ENCODE assay signal across 31 cellular contexts in genomic region chr6:165548450-165548849, GRCh38.
DNase-seq lines count a peak whose midpoint lies in the region; ATAC-seq, FAIRE-seq and TF ChIP-seq lines count a peak whose summit lies in the region.
"Had no signal": no experiment of that assay in that cellular context is flagged by ENCODE, and none has a peak within 500 bp of the region (broad histone marks: within the 10 kb centered on the region; RNA-seq: fewer than 3 reads in every experiment).

No MANE protein-coding gene starts in this region.

- H3K18ac ChIP-seq in IMR-90 (ENCODE audit: low read depth, low read length), result no peak overlapping the region

- in situ Hi-C loops in HepG2 (cut with HindIII; ENCODE audit: extremely low pct_ligation_motif_present, low pct_unique_long_range_greater_than_20kb), result no loop called here
- in situ Hi-C loops in IMR-90 (cut with MboI; ENCODE audit: low sequenced_read_pairs), result no loop called here

- no peak for DNase-seq in HepG2 (ENCODE audit: low spot score)
- no peak for DNase-seq in right lobe of liver
- DNase-seq in A549 (ENCODE audit: low read depth in 1 of 2, low spot score in 1 of 2), result no peak
- DNase-seq in IMR-90, result no peak
- DNase-seq: 8988T; ACHN; AML-193; BE2C; C1 segment of cervical spinal cord; Caco-2; Calu3; CD4-positive, alpha-beta T cell; CD4-positive, CD25-positive, alpha-beta regulatory T cell; CD8-positive, alpha-beta memory T cell; CD8-positive, alpha-beta T cell; COR-L47; DMS 273 treated with DMSO at 0.1 percent for 48 hours; DMS153; DMS53; DMS79; DMS79 treated with DMSO at 0.1 percent for 48 hours; DND-41; EL had no signal

- TF ChIP-seq RAD21 in HepG2 (CRISPR knock-in tag; IDR thresholded peaks at IDR 0.05) (no peak), A549 (conservative IDR thresholded peaks at IDR 0.05 in 1 of 2, IDR thresholded peaks at IDR 0.05 in 1 of 2) (no peak), IMR-90 (IDR thresholded peaks at IDR 0.05; ENCODE audit: low read length) (no peak)

- H4K20me1 ChIP-seq in HepG2 (ENCODE audit: insufficient read depth, low read length), result no peaks in the 10 kb centered on the region
- no peaks in the 10 kb centered on the region for H4K20me1 ChIP-seq in IMR-90 (ENCODE audit: insufficient read depth, low read length)
- H4K20me1 ChIP-seq: BLaER1; BLaER1 treated with 17β-estradiol and CSF1 and Interleukin-3, amounts not matched to agents 10 nM and 100 nM had no signal

- no peak overlapping the region for H2AFZ ChIP-seq in HepG2 (ENCODE audit: low read length)
- H2AFZ ChIP-seq in IMR-90 (replicated peaks; ENCODE audit: low read length, poor library complexity), result no peak overlapping the region

- WGBS in HepG2 (ENCODE audit: low lambda C conversion rate), result 6% methylated on average over 2 of the region's 2 CpGs
- 64% methylated on average over 2 of the region's 2 CpGs for WGBS in right lobe of liver (ENCODE audit: insufficient coverage, low coverage, low lambda C conversion rate, missing lambda C conversion rate)
- WGBS in A549 (ENCODE audit: missing lambda C conversion rate), result 86% methylated on average over 2 of the region's 2 CpGs
- no CpG with 5 or more reads among the region's 2 CpGs for WGBS in IMR-90 (ENCODE audit: extremely low coverage in 2 of 2, insufficient read length in 1 of 2), 2 experiments

- no peak overlapping the region for H3K23ac ChIP-seq in IMR-90 (ENCODE audit: low read depth, low read length)

- H3K27me3 ChIP-seq in HepG2 (ENCODE audit: control insufficient read depth in 1 of 2, insufficient read depth in 2 of 2, low read length in 2 of 2), result no peaks in the 10 kb centered on the region
- H3K27me3 ChIP-seq in right lobe of liver, result no peaks in the 10 kb centered on the region
- H3K27me3 ChIP-seq in IMR-90 (ENCODE audit: control insufficient read depth, insufficient read depth, low read length), result no peaks in the 10 kb centered on the region
- H3K27me3 ChIP-seq: BE2C; BLaER1; BLaER1 treated with 17β-estradiol and CSF1 and Interleukin-3, amounts not matched to agents 10 nM and 100 nM had no signal

- H4K5ac ChIP-seq in IMR-90 (ENCODE audit: low read depth, low read length), result no peak overlapping the region

- H4K91ac ChIP-seq in IMR-90 (ENCODE audit: insufficient read depth, low read depth, low read length), result no peak overlapping the region

- H2BK120ac ChIP-seq in IMR-90 (ENCODE audit: low read depth, low read length), result no peak overlapping the region

- H2AK5ac ChIP-seq in IMR-90 (ENCODE audit: low read depth, low read length), result no peak overlapping the region

- CTCF ChIA-PET in HepG2 (lab: Yijun Ruan, JAX; ENCODE audit: low intra/inter-chr PET ratio, low total read pairs), result no interaction called here
- CTCF ChIA-PET in A549 (lab: Yijun Ruan, JAX), result interaction anchor here (1.3 kb wide), 1 partner anchor 34 kb away, joined by 3 read pairs; no protein-coding TSS in a partner anchor
- CTCF ChIA-PET in IMR-90 (lab: Yijun Ruan, JAX), result no interaction called here

- H2BK20ac ChIP-seq in IMR-90 (ENCODE audit: low read depth, low read length), result no peak overlapping the region

- H3K56ac ChIP-seq in IMR-90 (ENCODE audit: extremely low read depth, insufficient read depth, low read length), result no peak overlapping the region

- no peak for TF ChIP-seq EP300 in HepG2 (IDR thresholded peaks at IDR 0.05; ENCODE audit: low read depth in 2 of 2, low read length in 2 of 2)
- TF ChIP-seq EP300 in HepG2 (CRISPR knock-in tag; IDR thresholded peaks at IDR 0.05; ENCODE audit: borderline replicate concordance), result no peak
- TF ChIP-seq EP300 in A549 (IDR thresholded peaks at IDR 0.05), result no peak

- H3K79me1 ChIP-seq in IMR-90 (ENCODE audit: low read depth in 1 of 2, low read length in 2 of 2), result peaks cover 9 to 29% of the 10 kb centered on the region in 2 experiments; a peak in 3 of 4 replicates

- H3K9ac ChIP-seq in HepG2 (ENCODE audit: insufficient read depth, low read depth, low read length) (no peak overlapping the region), IMR-90 (ENCODE audit: low read depth, low read length) (no peak overlapping the region)
- H3K9ac ChIP-seq: BLaER1; BLaER1 treated with 17β-estradiol and CSF1 and Interleukin-3, amounts not matched to agents 10 nM and 100 nM had no signal

- no peak for TF ChIP-seq POLR2A in HepG2 (IDR thresholded peaks at IDR 0.05; ENCODE audit: insufficient read depth in 1 of 2, low read depth in 2 of 2, low read length in 2 of 2)
- no peak for TF ChIP-seq POLR2A in right lobe of liver (IDR thresholded peaks at IDR 0.05)
- no peak for TF ChIP-seq POLR2A in A549 (IDR thresholded peaks at IDR 0.05; ENCODE audit: low read length)
- no peak for TF ChIP-seq POLR2A in IMR-90 (IDR thresholded peaks at IDR 0.05; ENCODE audit: low read depth, low read length)

- intact Hi-C loops in HepG2 (cut with micrococcal nuclease; ENCODE audit: unreplicated experiment) (no loop called here), right lobe of liver (cut with DNase I) (no loop called here), IMR-90 (cut with micrococcal nuclease) (no loop called here)

- no peaks in the 10 kb centered on the region for H3K9me3 ChIP-seq in HepG2 (ENCODE audit: low read length)
- H3K9me3 ChIP-seq in right lobe of liver, result no peaks in the 10 kb centered on the region
- no peaks in the 10 kb centered on the region for H3K9me3 ChIP-seq in A549
- no peaks in the 10 kb centered on the region for H3K9me3 ChIP-seq in IMR-90 (ENCODE audit: control insufficient read depth, insufficient read depth, low read length)
- H3K9me3 ChIP-seq: BE2C; BLaER1; BLaER1 treated with 17β-estradiol and CSF1 and Interleukin-3, amounts not matched to agents 10 nM and 100 nM; Caco-2 had no signal

- H3K9me1 ChIP-seq in IMR-90 (ENCODE audit: insufficient read depth, low read length), result no peaks in the 10 kb centered on the region

- no peaks in the 10 kb centered on the region for H3K79me2 ChIP-seq in HepG2 (ENCODE audit: insufficient read depth, low read length)

- TF ChIP-seq CTCF in HepG2 (CRISPR knock-in tag; IDR thresholded peaks at IDR 0.05) (no peak), right lobe of liver (IDR thresholded peaks at IDR 0.05) (no peak), A549 (IDR thresholded peaks at IDR 0.05) (no peak), IMR-90 (conservative IDR thresholded peaks at IDR 0.05; ENCODE audit: low read depth, low read length) (no peak)

- no peak overlapping the region for H2BK5ac ChIP-seq in IMR-90 (ENCODE audit: low read depth, low read length, poor library complexity, severe bottlenecking)

- H2AK9ac ChIP-seq in IMR-90 (replicated peaks; ENCODE audit: low read depth, low read length, poor library complexity), result no peak overlapping the region

- POLR2A ChIA-PET in HepG2 (lab: Yijun Ruan, JAX) (no interaction called here), A549 (lab: Yijun Ruan, JAX) (no interaction called here), IMR-90 (lab: Charles Lee; ENCODE audit: unreplicated experiment) (no interaction called here)

- FAIRE-seq in HepG2 (lab: Jason Lieb, UNC) (no peak), A549 (lab: Jason Lieb, UNC) (no peak)
- FAIRE-seq: A204.1, D721Med had no signal

- no peak overlapping the region for H3K27ac ChIP-seq in HepG2 (ENCODE audit: extremely low read length, insufficient read depth, low read length)
- H3K27ac ChIP-seq in right lobe of liver, result no peak overlapping the region
- H3K27ac ChIP-seq in A549, result no peak overlapping the region
- no peak overlapping the region for H3K27ac ChIP-seq in IMR-90 (ENCODE audit: insufficient read depth, low read length)
- H3K27ac ChIP-seq: 22Rv1; BLaER1; BLaER1 treated with 17β-estradiol and CSF1 and Interleukin-3, amounts not matched to agents 10 nM and 100 nM; C4-2B had no signal

- H3K4me2 ChIP-seq in HepG2 (ENCODE audit: low read depth, low read length) (no peak overlapping the region), A549 (no peak overlapping the region), IMR-90 (ENCODE audit: low read depth, low read length) (no peak overlapping the region)
- H3K4me2 ChIP-seq: BLaER1; BLaER1 treated with 17β-estradiol and CSF1 and Interleukin-3, amounts not matched to agents 10 nM and 100 nM had no signal

- no peak overlapping the region for H4K8ac ChIP-seq in IMR-90 (ENCODE audit: low read depth in 2 of 2, low read length in 2 of 2)

- H3K36me3 ChIP-seq in HepG2 (replicated peaks in 1 of 2; ENCODE audit: control insufficient read depth in 1 of 2, insufficient read depth in 2 of 2, low read length in 2 of 2) (no peaks in the 10 kb centered on the region), right lobe of liver (no peaks in the 10 kb centered on the region), IMR-90 (ENCODE audit: control insufficient read depth, insufficient read depth, low read length) (no peaks in the 10 kb centered on the region)
- H3K36me3 ChIP-seq: BE2C; BLaER1; BLaER1 treated with 17β-estradiol and CSF1 and Interleukin-3, amounts not matched to agents 10 nM and 100 nM had no signal

- H3K4me1 ChIP-seq in HepG2 (ENCODE audit: insufficient read depth, low read length) (peaks cover 9% of the 10 kb centered on the region), right lobe of liver (no peaks in the 10 kb centered on the region), A549 (peaks cover 63% of the 10 kb centered on the region), IMR-90 (ENCODE audit: control insufficient read depth, insufficient read depth, low read length) (peaks cover 1% of the 10 kb centered on the region; the same call in 1 of the 2 replicates)
- H3K4me1 ChIP-seq: BE2C; BLaER1; BLaER1 treated with 17β-estradiol and CSF1 and Interleukin-3, amounts not matched to agents 10 nM and 100 nM had no signal

- no peak for ATAC-seq in HepG2
- ATAC-seq in right lobe of liver, result no peak
- ATAC-seq in A549, result no peak
- no peak for ATAC-seq in IMR-90 (ENCODE audit: low read depth)
- no peak for ATAC-seq in GM19035 (IDR thresholded peaks at IDR 0.05; ENCODE audit: unreplicated experiment)
- ATAC-seq in HG03025 (IDR thresholded peaks at IDR 0.05; ENCODE audit: low FRiP score, unreplicated experiment), result no peak
- ATAC-seq: CD8-positive, alpha-beta T cell had no signal

- H3K14ac ChIP-seq in IMR-90 (replicated peaks; ENCODE audit: low read depth, low read length), result no peak overlapping the region

- dilution Hi-C loops in IMR-90 (cut with HindIII; ENCODE audit: low sequenced_read_pairs, unreplicated experiment), result no loop called here

- BruUV-seq in HepG2 (replicated peaks; lab: Mats Ljungman, UMichigan) (no TSS peak), IMR-90 (replicated peaks; lab: Mats Ljungman, UMichigan) (no TSS peak)

- H3K4ac ChIP-seq in IMR-90 (ENCODE audit: low read depth, low read length), result no peak overlapping the region

- H2BK15ac ChIP-seq in IMR-90 (ENCODE audit: low read depth, low read length), result no peak overlapping the region

- no peak overlapping the region for H3K4me3 ChIP-seq in HepG2 (replicated peaks in 1 of 3; ENCODE audit: insufficient read depth in 1 of 3, low read depth in 2 of 3, low read length in 3 of 3)
- H3K4me3 ChIP-seq in right lobe of liver, result no peak overlapping the region
- no peak overlapping the region for H3K4me3 ChIP-seq in A549
- no peak overlapping the region for H3K4me3 ChIP-seq in IMR-90 (ENCODE audit: insufficient read depth, low read depth, low read length)
- H3K4me3 ChIP-seq: BLaER1; BLaER1 treated with 17β-estradiol and CSF1 and Interleukin-3, amounts not matched to agents 10 nM and 100 nM had no signal

TF ChIP-seq in A549, 52 proteins besides CTCF, POLR2A, EP300 and RAD21 (continues in another document):
- TF ChIP-seq MAFK (IDR thresholded peaks at IDR 0.05; ENCODE audit: partially characterized antibody), result peak; percentile 52

TF ChIP-seq in IMR-90, 13 proteins besides CTCF, POLR2A, EP300 and RAD21 (continues in another document):
- TF ChIP-seq BHLHE40 (IDR thresholded peaks at IDR 0.05; ENCODE audit: low read depth, low read length), result no peak

Comparison
In these comparisons a context has a peak if more than half of its experiments do, and no peak if none do; other contexts are left out.
1. Of the 38 proteins assayed by ChIP-seq in both HepG2 and A549: peak only in HepG2: none; only in A549: none; in both: MAFK; in neither: 37.